Comparison of ENCODE assay signal across 8 cellular contexts in genomic region chr7:152462995-152463713, GRCh38. TPM values are rescaled to one million over a fixed set of nuclear protein-coding genes. Genes with fewer than 3 reads are reported as not detected.
A peak's percentile ranks its signal among the peaks of the same experiment; 100 is the strongest.
DNase-seq lines count a peak whose midpoint lies in the region; ATAC-seq, FAIRE-seq and TF ChIP-seq lines count a peak whose summit lies in the region.

No MANE protein-coding gene starts in this region.

- no peaks in the 10 kb centered on the region for H3F3A ChIP-seq in Loucy (ENCODE audit: low read depth)

- peak overlapping the region; percentile 87 for H2AFZ ChIP-seq in Loucy (ENCODE audit: low read length)

- TF ChIP-seq CTCF in Loucy (conservative IDR thresholded peaks at IDR 0.05; ENCODE audit: low read length) (no peak), cardiac muscle cell (IDR thresholded peaks at IDR 0.05; ENCODE audit: low read depth, low read length) (no peak), prostate gland (IDR thresholded peaks at IDR 0.05) (no peak)

- peaks cover 9% of the 10 kb centered on the region for H3K4me1 Mint-ChIP-seq in activated CD4-positive, alpha-beta T cell treated with anti-CD3 and anti-CD28 coated beads, Interleukin-2, amount 10 ng/mL, durations not matched to agents 7 days and 5 days
- peaks cover 3% of the 10 kb centered on the region for H3K4me1 Mint-ChIP-seq in activated T-helper 17 cell treated with anti-CD3 and anti-CD28 coated beads, Interleukin-2, amount 50 U/mL, for 72 hours

- H3K9me3 Mint-ChIP-seq in activated CD4-positive, alpha-beta T cell treated with anti-CD3 and anti-CD28 coated beads, Interleukin-2, amount 10 ng/mL, durations not matched to agents 7 days and 5 days, result no peaks in the 10 kb centered on the region
- H3K9me3 Mint-ChIP-seq in activated T-helper 17 cell treated with anti-CD3 and anti-CD28 coated beads, Interleukin-2, amount 50 U/mL, for 72 hours, result no peaks in the 10 kb centered on the region

- CTCF ChIA-PET in activated CD4-positive, alpha-beta T cell treated with anti-CD3 and anti-CD28 coated beads, Interleukin-2, amount 10 ng/mL, durations not matched to agents 7 days and 5 days (lab: Charles Lee), result interaction anchor here (0.6 to 1.4 kb wide), 2 partner anchors 20 to 39 kb away, joined by 3 read pairs; no protein-coding TSS in a partner anchor

- POLR2A ChIA-PET in activated CD4-positive, alpha-beta T cell treated with anti-CD3 and anti-CD28 coated beads, Interleukin-2, amount 10 ng/mL, durations not matched to agents 7 days and 5 days (lab: Charles Lee), result interaction anchor here (0.7 kb wide), 1 partner anchor 712 kb away, joined by 7 read pairs; no protein-coding TSS in a partner anchor

- peak; percentile 88 for TF ChIP-seq POLR2A in H54 (IDR thresholded peaks at IDR 0.05; ENCODE audit: low read depth, low read length)
- TF ChIP-seq POLR2A in prostate gland (IDR thresholded peaks at IDR 0.05), result peak; percentile 66

- H3K4me3 Mint-ChIP-seq in activated CD4-positive, alpha-beta T cell treated with anti-CD3 and anti-CD28 coated beads, Interleukin-2, amount 10 ng/mL, durations not matched to agents 7 days and 5 days, result peak overlapping the region; percentile 91
- peak overlapping the region; percentile 86 for H3K4me3 Mint-ChIP-seq in activated T-helper 17 cell treated with anti-CD3 and anti-CD28 coated beads, Interleukin-2, amount 50 U/mL, for 72 hours

- H3K4me2 ChIP-seq in Loucy (ENCODE audit: low read depth, low read length, poor library complexity, severe bottlenecking), result peak overlapping the region; percentile 97

- no peak for FAIRE-seq in H54 (lab: Jason Lieb, UNC)

- under 1% methylated on average over 30 of the region's 30 CpGs for WGBS in prostate gland

- H3K4me1 ChIP-seq in Loucy (ENCODE audit: insufficient read depth, low read length, poor library complexity, severe bottlenecking) (peaks cover 11% of the 10 kb centered on the region), cardiac muscle cell (ENCODE audit: low read depth) (peaks cover 11% of the 10 kb centered on the region), prostate gland (replicated peaks) (no peaks in the 10 kb centered on the region)

- no peaks in the 10 kb centered on the region for H3K27me3 Mint-ChIP-seq in activated CD4-positive, alpha-beta T cell treated with anti-CD3 and anti-CD28 coated beads, Interleukin-2, amount 10 ng/mL, durations not matched to agents 7 days and 5 days
- no peaks in the 10 kb centered on the region for H3K27me3 Mint-ChIP-seq in activated T-helper 17 cell treated with anti-CD3 and anti-CD28 coated beads, Interleukin-2, amount 50 U/mL, for 72 hours

- peak overlapping the region; percentile 94 for H3K4me3 ChIP-seq in Loucy (ENCODE audit: low read length, poor library complexity, severe bottlenecking)
- H3K4me3 ChIP-seq in cardiac muscle cell, result peak overlapping the region; percentile 74
- H3K4me3 ChIP-seq in prostate gland, result peak overlapping the region; percentile 58 to 63

- ATAC-seq in activated T-helper 17 cell treated with anti-CD3 and anti-CD28 coated beads, Interleukin-2, amount 50 U/mL, for 72 hours (replicated peaks), result peak; percentile 3

- peaks cover 8% of the 10 kb centered on the region for H3K79me2 ChIP-seq in Loucy (ENCODE audit: insufficient read depth, low read length)

- H3K27me3 ChIP-seq in Loucy (ENCODE audit: insufficient read depth, low read length, poor library complexity, severe bottlenecking) (no peaks in the 10 kb centered on the region), cardiac muscle cell (no peaks in the 10 kb centered on the region), prostate gland (replicated peaks; ENCODE audit: insufficient read depth) (no peaks in the 10 kb centered on the region)

- H3K36me3 ChIP-seq in Loucy (ENCODE audit: insufficient read depth, low read length) (no peaks in the 10 kb centered on the region), cardiac muscle cell (no peaks in the 10 kb centered on the region), prostate gland (no peaks in the 10 kb centered on the region)

- intact Hi-C loops in prostate gland (cut with DNase I), result no loop called here

- H3K27ac ChIP-seq in cardiac muscle cell (peak overlapping the region; percentile 93), prostate gland (peak overlapping the region; percentile 90 to 98)

- no peaks in the 10 kb centered on the region for H3K9me2 ChIP-seq in Loucy (replicated peaks; ENCODE audit: low read depth, low read length)

- peaks cover 3% of the 10 kb centered on the region for H4K20me1 ChIP-seq in Loucy (ENCODE audit: insufficient read depth, low read length, poor library complexity, severe bottlenecking)

- no peaks in the 10 kb centered on the region for H3K36me3 Mint-ChIP-seq in activated CD4-positive, alpha-beta T cell treated with anti-CD3 and anti-CD28 coated beads, Interleukin-2, amount 10 ng/mL, durations not matched to agents 7 days and 5 days (ENCODE audit: low read depth)
- H3K36me3 Mint-ChIP-seq in activated T-helper 17 cell treated with anti-CD3 and anti-CD28 coated beads, Interleukin-2, amount 50 U/mL, for 72 hours (ENCODE audit: low read depth), result no peaks in the 10 kb centered on the region

- no peak for DNase-seq in activated CD4-positive, alpha-beta T cell treated with anti-CD3 and anti-CD28 coated beads, Interleukin-2, amount 10 ng/mL, durations not matched to agents 7 days and 5 days
- DNase-seq in activated CD4-positive, alpha-beta T cell treated with anti-CD3 and anti-CD28 coated beads, Interleukin-2, amount 50 U/mL, for 4 hours, result no peak
- DNase-seq in H54 (ENCODE audit: insufficient read length, low spot score) (peak; percentile 40), cardiac muscle cell (ENCODE audit: low read depth in 1 of 2, low spot score in 1 of 2) (peak; percentile 72 to 76), prostate gland (ENCODE audit: low spot score) (no peak), NCI-H1694 treated with DMSO at 0.1 percent for 48 hours (lab: John Stamatoyannopoulos, UW) (no peak)

- H3K9me3 ChIP-seq in Loucy (ENCODE audit: insufficient read depth, low read depth, low read length) (no peaks in the 10 kb centered on the region), cardiac muscle cell (ENCODE audit: low read depth) (no peaks in the 10 kb centered on the region), prostate gland (no peaks in the 10 kb centered on the region)

- peak overlapping the region; percentile 93 for H3K9ac ChIP-seq in Loucy (ENCODE audit: low read depth, low read length, poor library complexity, severe bottlenecking)

- peak overlapping the region; percentile 93 for H3K27ac Mint-ChIP-seq in activated CD4-positive, alpha-beta T cell treated with anti-CD3 and anti-CD28 coated beads, Interleukin-2, amount 10 ng/mL, durations not matched to agents 7 days and 5 days
- peak overlapping the region; percentile 59 for H3K27ac Mint-ChIP-seq in activated T-helper 17 cell treated with anti-CD3 and anti-CD28 coated beads, Interleukin-2, amount 50 U/mL, for 72 hours

RNA-seq across cellular contexts. Expression of gene KMT2C, which starts 27.4 kb away (rescaled TPM):
- 10 to 100 TPM; 66.7 to 74.0 TPM for total RNA-seq in activated CD4-positive, alpha-beta T cell treated with anti-CD3 and anti-CD28 coated beads, Interleukin-2, amount 10 ng/mL, durations not matched to agents 7 days and 5 days
- total RNA-seq in activated T-helper 17 cell treated with anti-CD3 and anti-CD28 coated beads, Interleukin-2, amount 50 U/mL, for 72 hours, result 100 to 1,000 TPM in 1 of 2 donors, 10 to 100 TPM in 1; 52.1 to 106 TPM
- total RNA-seq in cardiac muscle cell (21.4 and 37.3 TPM in 2 replicates), prostate gland (100 to 1,000 TPM in 1 of 2 donors, 10 to 100 TPM in 1; 70.8 to 118 TPM)
- 22.8 and 30.9 TPM in 2 replicates for polyA plus RNA-seq in cardiac muscle cell

Comparison
In these comparisons a context has a peak if more than half of its experiments do, and no peak if none do; other contexts are left out.
1. DNase-seq: peak in H54 (single experiment) and cardiac muscle cell (2 of 2); none in activated CD4-positive, alpha-beta T cell treated with anti-CD3 and anti-CD28 coated beads, Interleukin-2, amount 10 ng/mL, durations not matched to agents 7 days and 5 days (single experiment), activated CD4-positive, alpha-beta T cell treated with anti-CD3 and anti-CD28 coated beads, Interleukin-2, amount 50 U/mL, for 4 hours (0 of 2), prostate gland (single experiment) and NCI-H1694 treated with DMSO at 0.1 percent for 48 hours (single experiment).
2. Peak in every context shown above with its lines, with median percentiles within 50 percentile points of each other: H3K4me3 ChIP-seq.